In genomic region chr12:44875417-44875953, GRCh38 we compare ENCODE assay signal across 8 cellular contexts. TPM values are rescaled to one million over a fixed set of nuclear protein-coding genes. Genes with fewer than 3 reads are reported as not detected.
DNase-seq lines count a peak whose midpoint lies in the region; ATAC-seq and TF ChIP-seq lines count a peak whose summit lies in the region.

No MANE protein-coding gene starts in this region.

- no peaks in the 10 kb centered on the region for H3K36me3 ChIP-seq in kidney epithelial cell (ENCODE audit: control insufficient read depth, insufficient read depth, low read length)

- H3K27me3 Mint-ChIP-seq in activated CD4-positive, alpha-beta T cell treated with anti-CD3 and anti-CD28 coated beads for 36 hours = peaks cover 10% of the 10 kb centered on the region
- H3K27me3 Mint-ChIP-seq in stimulated activated memory B cell treated with anti-CD40 and anti-IgM and Interleukin-4, amounts not matched to agents 10 μg/mL and 1 μg/mL and 100 μg/mL, for 72 hours = peaks cover 60% of the 10 kb centered on the region

- intact Hi-C loops in activated CD4-positive, alpha-beta T cell treated with anti-CD3 and anti-CD28 coated beads for 36 hours (cut with DNase I, micrococcal nuclease) = loop anchor here in 1 of 2 experiments (1.0 to 2.0 kb wide), 2 partner anchors 27 to 63 kb away; no protein-coding TSS in a partner anchor

- peak overlapping the region; percentile 41 for H3K4me3 ChIP-seq in astrocyte of the spinal cord (ENCODE audit: low read depth, low read length)
- peak overlapping the region; percentile 21 for H3K4me3 ChIP-seq in kidney epithelial cell (ENCODE audit: low read depth, low read length)

- DNase-seq in activated CD4-positive, alpha-beta T cell treated with anti-CD3 and anti-CD28 coated beads for 36 hours = peak; percentile 36
- DNase-seq in activated CD4-positive, alpha-beta T cell treated with anti-CD3 and anti-CD28 coated beads for 1 hour = no peak
- DNase-seq in NCI-H69 (lab: John Stamatoyannopoulos, UW) (peak; percentile 81), astrocyte of the spinal cord (ENCODE audit: low read depth, low spot score) (no peak), kidney epithelial cell (ENCODE audit: low read depth) (no peak), NCI-H128 (lab: John Stamatoyannopoulos, UW; ENCODE audit: unreplicated experiment) (no peak), Ammon's horn (ENCODE audit: low spot score) (no peak)

- H3K36me3 Mint-ChIP-seq in activated CD4-positive, alpha-beta T cell treated with anti-CD3 and anti-CD28 coated beads for 36 hours (ENCODE audit: low read depth) = peaks cover 3% of the 10 kb centered on the region
- no peaks in the 10 kb centered on the region for H3K36me3 Mint-ChIP-seq in stimulated activated memory B cell treated with anti-CD40 and anti-IgM and Interleukin-4, amounts not matched to agents 10 μg/mL and 1 μg/mL and 100 μg/mL, for 72 hours

- POLR2A ChIA-PET in activated CD4-positive, alpha-beta T cell treated with anti-CD3 and anti-CD28 coated beads for 36 hours (lab: Charles Lee) = interaction anchor here (1.0 to 1.4 kb wide), 2 partner anchors 23 to 48 kb away, joined by 4 read pairs; no protein-coding TSS in a partner anchor

- peak; percentile 20 for ATAC-seq in activated CD4-positive, alpha-beta T cell treated with anti-CD3 and anti-CD28 coated beads for 36 hours
- ATAC-seq in stimulated activated memory B cell treated with anti-CD40 and anti-IgM and Interleukin-4, amounts not matched to agents 10 μg/mL and 1 μg/mL and 100 μg/mL, for 72 hours = peak; percentile 58

- H3K9me3 Mint-ChIP-seq in activated CD4-positive, alpha-beta T cell treated with anti-CD3 and anti-CD28 coated beads for 36 hours (ENCODE audit: low read depth) = peaks cover 11% of the 10 kb centered on the region
- H3K9me3 Mint-ChIP-seq in stimulated activated memory B cell treated with anti-CD40 and anti-IgM and Interleukin-4, amounts not matched to agents 10 μg/mL and 1 μg/mL and 100 μg/mL, for 72 hours = peaks cover 19% of the 10 kb centered on the region

- TF ChIP-seq CTCF in astrocyte of the spinal cord (IDR thresholded peaks at IDR 0.05; ENCODE audit: low read depth, low read length) (no peak), kidney epithelial cell (IDR thresholded peaks at IDR 0.05; ENCODE audit: insufficient read depth, low read length, poor library complexity, severe bottlenecking) (no peak)

- CTCF ChIA-PET in activated CD4-positive, alpha-beta T cell treated with anti-CD3 and anti-CD28 coated beads for 36 hours (lab: Charles Lee) = interaction anchor here (0.6 to 8.9 kb wide), 11 partner anchors 15 to 101 kb away, joined by 3 to 82 read pairs (median 6); no protein-coding TSS in a partner anchor

- H3K4me3 Mint-ChIP-seq in activated CD4-positive, alpha-beta T cell treated with anti-CD3 and anti-CD28 coated beads for 36 hours = peak overlapping the region; percentile 94
- peak overlapping the region; percentile 81 for H3K4me3 Mint-ChIP-seq in stimulated activated memory B cell treated with anti-CD40 and anti-IgM and Interleukin-4, amounts not matched to agents 10 μg/mL and 1 μg/mL and 100 μg/mL, for 72 hours

- H3K27ac Mint-ChIP-seq in activated CD4-positive, alpha-beta T cell treated with anti-CD3 and anti-CD28 coated beads for 36 hours = peak overlapping the region; percentile 90
- peak overlapping the region; percentile 34 for H3K27ac Mint-ChIP-seq in stimulated activated memory B cell treated with anti-CD40 and anti-IgM and Interleukin-4, amounts not matched to agents 10 μg/mL and 1 μg/mL and 100 μg/mL, for 72 hours

- in situ Hi-C loops in astrocyte of the spinal cord (cut with HindIII; ENCODE audit: low sequenced_read_pairs) = no loop called here

- H3K27me3 ChIP-seq in kidney epithelial cell (ENCODE audit: control insufficient read depth, insufficient read depth, low read length) = peaks cover 27% of the 10 kb centered on the region

- H3K4me1 Mint-ChIP-seq in activated CD4-positive, alpha-beta T cell treated with anti-CD3 and anti-CD28 coated beads for 36 hours = peaks cover 28% of the 10 kb centered on the region
- peaks cover 24% of the 10 kb centered on the region for H3K4me1 Mint-ChIP-seq in stimulated activated memory B cell treated with anti-CD40 and anti-IgM and Interleukin-4, amounts not matched to agents 10 μg/mL and 1 μg/mL and 100 μg/mL, for 72 hours

RNA-seq across cellular contexts. Expression of gene NELL2, which starts 0.6 kb away (rescaled TPM):
- 10 to 100 TPM; 28.4 to 35.8 TPM for total RNA-seq in activated CD4-positive, alpha-beta T cell treated with anti-CD3 and anti-CD28 coated beads for 36 hours
- 3.5 and 9.7 TPM in 2 replicates for total RNA-seq in kidney epithelial cell

Comparison
In these comparisons a context has a peak if more than half of its experiments do, and no peak if none do; other contexts are left out.
1. DNase-seq: peak in activated CD4-positive, alpha-beta T cell treated with anti-CD3 and anti-CD28 coated beads for 36 hours (single experiment) and NCI-H69 (single experiment); none in activated CD4-positive, alpha-beta T cell treated with anti-CD3 and anti-CD28 coated beads for 1 hour (single experiment), astrocyte of the spinal cord (single experiment), kidney epithelial cell (single experiment), NCI-H128 (single experiment) and Ammon's horn (single experiment).